Comparison of ENCODE assay signal across 2 cellular contexts in genomic region chr1:233543338-233544255, GRCh38.
A peak's percentile ranks its signal among the peaks of the same experiment; 100 is the strongest.
TF ChIP-seq lines count a peak whose summit lies in the region.

No MANE protein-coding gene starts in this region.

TF ChIP-seq in A549, 52 proteins besides CTCF, POLR2A, EP300 and RAD21 (continued from another document):
- TF ChIP-seq, protein P1, sequence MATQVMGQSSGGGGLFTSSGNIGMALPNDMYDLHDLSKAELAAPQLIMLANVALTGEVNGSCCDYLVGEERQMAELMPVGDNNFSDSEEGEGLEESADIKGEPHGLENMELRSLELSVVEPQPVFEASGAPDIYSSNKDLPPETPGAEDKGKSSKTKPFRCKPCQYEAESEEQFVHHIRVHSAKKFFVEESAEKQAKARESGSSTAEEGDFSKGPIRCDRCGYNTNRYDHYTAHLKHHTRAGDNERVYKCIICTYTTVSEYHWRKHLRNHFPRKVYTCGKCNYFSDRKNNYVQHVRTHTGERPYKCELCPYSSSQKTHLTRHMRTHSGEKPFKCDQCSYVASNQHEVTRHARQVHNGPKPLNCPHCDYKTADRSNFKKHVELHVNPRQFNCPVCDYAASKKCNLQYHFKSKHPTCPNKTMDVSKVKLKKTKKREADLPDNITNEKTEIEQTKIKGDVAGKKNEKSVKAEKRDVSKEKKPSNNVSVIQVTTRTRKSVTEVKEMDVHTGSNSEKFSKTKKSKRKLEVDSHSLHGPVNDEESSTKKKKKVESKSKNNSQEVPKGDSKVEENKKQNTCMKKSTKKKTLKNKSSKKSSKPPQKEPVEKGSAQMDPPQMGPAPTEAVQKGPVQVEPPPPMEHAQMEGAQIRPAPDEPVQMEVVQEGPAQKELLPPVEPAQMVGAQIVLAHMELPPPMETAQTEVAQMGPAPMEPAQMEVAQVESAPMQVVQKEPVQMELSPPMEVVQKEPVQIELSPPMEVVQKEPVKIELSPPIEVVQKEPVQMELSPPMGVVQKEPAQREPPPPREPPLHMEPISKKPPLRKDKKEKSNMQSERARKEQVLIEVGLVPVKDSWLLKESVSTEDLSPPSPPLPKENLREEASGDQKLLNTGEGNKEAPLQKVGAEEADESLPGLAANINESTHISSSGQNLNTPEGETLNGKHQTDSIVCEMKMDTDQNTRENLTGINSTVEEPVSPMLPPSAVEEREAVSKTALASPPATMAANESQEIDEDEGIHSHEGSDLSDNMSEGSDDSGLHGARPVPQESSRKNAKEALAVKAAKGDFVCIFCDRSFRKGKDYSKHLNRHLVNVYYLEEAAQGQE (IDR thresholded peaks at IDR 0.05), result no peak
- TF ChIP-seq, protein P2, sequence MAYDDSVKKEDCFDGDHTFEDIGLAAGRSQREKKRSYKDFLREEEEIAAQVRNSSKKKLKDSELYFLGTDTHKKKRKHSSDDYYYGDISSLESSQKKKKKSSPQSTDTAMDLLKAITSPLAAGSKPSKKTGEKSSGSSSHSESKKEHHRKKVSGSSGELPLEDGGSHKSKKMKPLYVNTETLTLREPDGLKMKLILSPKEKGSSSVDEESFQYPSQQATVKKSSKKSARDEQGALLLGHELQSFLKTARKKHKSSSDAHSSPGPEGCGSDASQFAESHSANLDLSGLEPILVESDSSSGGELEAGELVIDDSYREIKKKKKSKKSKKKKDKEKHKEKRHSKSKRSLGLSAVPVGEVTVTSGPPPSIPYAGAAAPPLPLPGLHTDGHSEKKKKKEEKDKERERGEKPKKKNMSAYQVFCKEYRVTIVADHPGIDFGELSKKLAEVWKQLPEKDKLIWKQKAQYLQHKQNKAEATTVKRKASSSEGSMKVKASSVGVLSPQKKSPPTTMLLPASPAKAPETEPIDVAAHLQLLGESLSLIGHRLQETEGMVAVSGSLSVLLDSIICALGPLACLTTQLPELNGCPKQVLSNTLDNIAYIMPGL (CRISPR knock-in tag; IDR thresholded peaks at IDR 0.05; ENCODE audit: borderline replicate concordance), result no peak
- no peak for TF ChIP-seq ZSCAN20 (CRISPR knock-in tag; IDR thresholded peaks at IDR 0.05)
- TF ChIP-seq HOXB5 (CRISPR knock-in tag; IDR thresholded peaks at IDR 0.05), result no peak
- TF ChIP-seq CBX2 (IDR thresholded peaks at IDR 0.05; ENCODE audit: borderline replicate concordance, low read depth), result no peak
- TF ChIP-seq TP53 (CRISPR knock-in tag; IDR thresholded peaks at IDR 0.05), result no peak
- TF ChIP-seq RCOR1 (IDR thresholded peaks at IDR 0.05; ENCODE audit: low read depth, low read length), result no peak
- TF ChIP-seq HEYL (CRISPR knock-in tag; IDR thresholded peaks at IDR 0.05), result no peak
- no peak for TF ChIP-seq ZC3H11A (IDR thresholded peaks at IDR 0.05)
- peak; percentile 80 for TF ChIP-seq FOSL2 (IDR thresholded peaks at IDR 0.05)
- peak; percentile 93 for TF ChIP-seq FOSL2 (CRISPR knock-in tag; IDR thresholded peaks at IDR 0.05)

TF ChIP-seq in HEK293, 187 proteins besides CTCF, POLR2A, EP300 and RAD21 (continued from another document and continues in another):
- no peak for TF ChIP-seq PATZ1 (tag by site-specific recombination; IDR thresholded peaks at IDR 0.05)
- peak; percentile 70; the same call in 1 of the 2 replicates for TF ChIP-seq SCRT2 (tag by site-specific recombination; IDR thresholded peaks at IDR 0.05)
- no peak for TF ChIP-seq ZBTB44 (tag by site-specific recombination; IDR thresholded peaks at IDR 0.05)
- TF ChIP-seq, protein P3, sequence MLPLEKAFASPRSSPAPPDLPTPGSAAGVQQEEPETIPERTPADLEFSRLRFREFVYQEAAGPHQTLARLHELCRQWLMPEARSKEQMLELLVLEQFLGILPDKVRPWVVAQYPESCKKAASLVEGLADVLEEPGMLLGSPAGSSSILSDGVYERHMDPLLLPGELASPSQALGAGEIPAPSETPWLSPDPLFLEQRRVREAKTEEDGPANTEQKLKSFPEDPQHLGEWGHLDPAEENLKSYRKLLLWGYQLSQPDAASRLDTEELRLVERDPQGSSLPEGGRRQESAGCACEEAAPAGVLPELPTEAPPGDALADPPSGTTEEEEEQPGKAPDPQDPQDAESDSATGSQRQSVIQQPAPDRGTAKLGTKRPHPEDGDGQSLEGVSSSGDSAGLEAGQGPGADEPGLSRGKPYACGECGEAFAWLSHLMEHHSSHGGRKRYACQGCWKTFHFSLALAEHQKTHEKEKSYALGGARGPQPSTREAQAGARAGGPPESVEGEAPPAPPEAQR (tag by site-specific recombination; IDR thresholded peaks at IDR 0.05), result no peak
- TF ChIP-seq ZNF311 (tag by site-specific recombination; IDR thresholded peaks at IDR 0.05; ENCODE audit: borderline replicate concordance), result no peak
- TF ChIP-seq SP7 (tag by site-specific recombination; IDR thresholded peaks at IDR 0.05), result peak; percentile 79
- TF ChIP-seq ZBTB17 (tag by site-specific recombination; IDR thresholded peaks at IDR 0.05), result peak; percentile 98
- TF ChIP-seq PRDM10 (tag by site-specific recombination; IDR thresholded peaks at IDR 0.05), result peak; percentile 80
- TF ChIP-seq, protein P4, sequence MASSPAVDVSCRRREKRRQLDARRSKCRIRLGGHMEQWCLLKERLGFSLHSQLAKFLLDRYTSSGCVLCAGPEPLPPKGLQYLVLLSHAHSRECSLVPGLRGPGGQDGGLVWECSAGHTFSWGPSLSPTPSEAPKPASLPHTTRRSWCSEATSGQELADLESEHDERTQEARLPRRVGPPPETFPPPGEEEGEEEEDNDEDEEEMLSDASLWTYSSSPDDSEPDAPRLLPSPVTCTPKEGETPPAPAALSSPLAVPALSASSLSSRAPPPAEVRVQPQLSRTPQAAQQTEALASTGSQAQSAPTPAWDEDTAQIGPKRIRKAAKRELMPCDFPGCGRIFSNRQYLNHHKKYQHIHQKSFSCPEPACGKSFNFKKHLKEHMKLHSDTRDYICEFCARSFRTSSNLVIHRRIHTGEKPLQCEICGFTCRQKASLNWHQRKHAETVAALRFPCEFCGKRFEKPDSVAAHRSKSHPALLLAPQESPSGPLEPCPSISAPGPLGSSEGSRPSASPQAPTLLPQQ (tag by site-specific recombination; IDR thresholded peaks at IDR 0.05), result peak; percentile 36; the same call in 1 of the 2 replicates
- TF ChIP-seq, protein P5, sequence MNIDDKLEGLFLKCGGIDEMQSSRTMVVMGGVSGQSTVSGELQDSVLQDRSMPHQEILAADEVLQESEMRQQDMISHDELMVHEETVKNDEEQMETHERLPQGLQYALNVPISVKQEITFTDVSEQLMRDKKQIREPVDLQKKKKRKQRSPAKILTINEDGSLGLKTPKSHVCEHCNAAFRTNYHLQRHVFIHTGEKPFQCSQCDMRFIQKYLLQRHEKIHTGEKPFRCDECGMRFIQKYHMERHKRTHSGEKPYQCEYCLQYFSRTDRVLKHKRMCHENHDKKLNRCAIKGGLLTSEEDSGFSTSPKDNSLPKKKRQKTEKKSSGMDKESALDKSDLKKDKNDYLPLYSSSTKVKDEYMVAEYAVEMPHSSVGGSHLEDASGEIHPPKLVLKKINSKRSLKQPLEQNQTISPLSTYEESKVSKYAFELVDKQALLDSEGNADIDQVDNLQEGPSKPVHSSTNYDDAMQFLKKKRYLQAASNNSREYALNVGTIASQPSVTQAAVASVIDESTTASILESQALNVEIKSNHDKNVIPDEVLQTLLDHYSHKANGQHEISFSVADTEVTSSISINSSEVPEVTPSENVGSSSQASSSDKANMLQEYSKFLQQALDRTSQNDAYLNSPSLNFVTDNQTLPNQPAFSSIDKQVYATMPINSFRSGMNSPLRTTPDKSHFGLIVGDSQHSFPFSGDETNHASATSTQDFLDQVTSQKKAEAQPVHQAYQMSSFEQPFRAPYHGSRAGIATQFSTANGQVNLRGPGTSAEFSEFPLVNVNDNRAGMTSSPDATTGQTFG (tag by site-specific recombination; IDR thresholded peaks at IDR 0.05; ENCODE audit: borderline replicate concordance), result no peak
- no peak for TF ChIP-seq ZNF274 (IDR thresholded peaks at IDR 0.05; ENCODE audit: low read length)
- TF ChIP-seq ZNF274 (tag by site-specific recombination; IDR thresholded peaks at IDR 0.05; ENCODE audit: borderline replicate concordance), result no peak
- TF ChIP-seq ZNF24 (tag by site-specific recombination; IDR thresholded peaks at IDR 0.05), result peak; percentile 25; the same call in 1 of the 2 replicates
- 0 out of 2 replicates have a peak, but pooled peaks have one; percentile 12 for TF ChIP-seq ZNF10 (tag by site-specific recombination; IDR thresholded peaks at IDR 0.05)
- no peak for TF ChIP-seq OVOL3 (tag by site-specific recombination; IDR thresholded peaks at IDR 0.05)
- TF ChIP-seq EGR2 (tag by site-specific recombination; IDR thresholded peaks at IDR 0.05; ENCODE audit: low read depth), result peak; percentile 57; the same call in 1 of the 2 replicates
- peak; percentile 82 for TF ChIP-seq WT1 (tag by site-specific recombination; IDR thresholded peaks at IDR 0.05)
- TF ChIP-seq ZNF704 (tag by site-specific recombination; IDR thresholded peaks at IDR 0.05), result no peak
- TF ChIP-seq ZNF184 (tag by site-specific recombination; IDR thresholded peaks at IDR 0.05), result peak; percentile 92
- TF ChIP-seq ZNF398 (tag by site-specific recombination; IDR thresholded peaks at IDR 0.05), result no peak
- TF ChIP-seq ZNF768 (tag by site-specific recombination; IDR thresholded peaks at IDR 0.05), result no peak
- TF ChIP-seq ZNF138 (tag by site-specific recombination; IDR thresholded peaks at IDR 0.05; ENCODE audit: borderline replicate concordance), result no peak
- no peak for TF ChIP-seq SCRT1 (tag by site-specific recombination; IDR thresholded peaks at IDR 0.05; ENCODE audit: borderline replicate concordance)
- TF ChIP-seq ZNF169 (tag by site-specific recombination; IDR thresholded peaks at IDR 0.05), result no peak
- peak; percentile 67 for TF ChIP-seq GLIS1 (tag by site-specific recombination; IDR thresholded peaks at IDR 0.05)
- no peak for TF ChIP-seq ZNF211 (tag by site-specific recombination; IDR thresholded peaks at IDR 0.05; ENCODE audit: low read depth)
- no peak for TF ChIP-seq ZBTB20 (tag by site-specific recombination; IDR thresholded peaks at IDR 0.05)
